In the genomic region with DNA sequence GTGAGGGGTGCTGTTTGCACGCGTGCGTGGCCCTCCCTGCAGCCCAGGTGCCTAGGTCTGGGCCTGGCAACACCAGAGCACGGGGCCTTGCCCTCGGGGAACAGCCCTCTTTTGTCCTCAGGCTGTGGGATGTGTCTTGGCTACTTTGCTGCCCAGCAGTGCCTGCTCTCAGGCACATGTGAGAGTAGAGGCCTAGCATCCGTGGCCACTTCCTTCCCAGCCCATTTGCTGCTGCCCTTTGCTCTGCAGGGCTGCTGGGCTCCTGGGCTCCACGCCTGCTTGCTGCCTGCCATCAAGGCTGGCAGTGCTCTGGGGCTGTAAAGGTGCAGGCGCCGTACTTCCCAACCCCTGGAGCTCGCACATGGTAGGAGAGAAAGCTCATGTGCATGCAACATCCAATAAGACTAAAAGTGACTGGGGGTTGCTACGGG, we compare ENCODE assay signal across 13 cellular contexts. TPM values are rescaled to one million over a fixed set of nuclear protein-coding genes. Genes with fewer than 3 reads are reported as not detected.
DNase-seq lines count a peak whose midpoint lies in the region; ATAC-seq and TF ChIP-seq lines count a peak whose summit lies in the region.
"Had no signal": no experiment of that assay in that cellular context is flagged by ENCODE, and none has a peak within 500 bp of the region (broad histone marks: within the 10 kb centered on the region; RNA-seq: fewer than 3 reads in every experiment).

No MANE protein-coding gene starts in this region.

- H3K4me3 ChIP-seq in CD8-positive, alpha-beta memory T cell (ENCODE audit: low read length), result no peak overlapping the region
- H3K4me3 ChIP-seq in right cardiac atrium (ENCODE audit: low read length) (no peak overlapping the region), sigmoid colon (no peak overlapping the region), OCI-LY7 (ENCODE audit: low read depth, low read length, poor library complexity, severe bottlenecking) (no peak overlapping the region)

- peak overlapping the region in 5 of 8 donors; percentile 52 to 85 (median 58) for H3K27ac Mint-ChIP-seq in CD8-positive, alpha-beta memory T cell
- H3K27ac Mint-ChIP-seq in WTC11, result peak overlapping the region; percentile 95
- H3K27ac Mint-ChIP-seq in activated CD4-positive, alpha-beta T cell treated with anti-CD3 and anti-CD28 coated beads, Interleukin-2, amount 10 ng/mL, durations not matched to agents 7 days and 5 days, result no peak overlapping the region
- H3K27ac Mint-ChIP-seq: activated naive CD8-positive, alpha-beta T cell treated with anti-CD3 and anti-CD28 coated beads, Interleukin-2, amount 50 U/mL, for 24 hours had no signal

- no peak for TF ChIP-seq POLR2A in sigmoid colon (IDR thresholded peaks at IDR 0.05)

- H3K36me3 Mint-ChIP-seq in CD8-positive, alpha-beta memory T cell, result peaks cover 0 to 52% (median 0%) of the 10 kb centered on the region in 3 donors
- peaks cover 23% of the 10 kb centered on the region for H3K36me3 Mint-ChIP-seq in WTC11
- peaks cover 17% of the 10 kb centered on the region for H3K36me3 Mint-ChIP-seq in activated CD4-positive, alpha-beta T cell treated with anti-CD3 and anti-CD28 coated beads, Interleukin-2, amount 10 ng/mL, durations not matched to agents 7 days and 5 days (ENCODE audit: low read depth)

- no peaks in the 10 kb centered on the region for H3K9me2 ChIP-seq in OCI-LY7 (ENCODE audit: insufficient read depth, low read length)

- no peak overlapping the region for H3K4me2 ChIP-seq in OCI-LY7 (ENCODE audit: low read length)

- CTCF ChIA-PET in CD8-positive, alpha-beta memory T cell (lab: Charles Lee), result no interaction called here
- CTCF ChIA-PET in WTC11 (lab: Charles Lee) (interaction anchor here (0.5 kb wide), 1 partner anchor 85 kb away, joined by 3 read pairs; no protein-coding TSS in a partner anchor), OCI-LY7 (lab: Charles Lee; ENCODE audit: unreplicated experiment) (no interaction called here)
- CTCF ChIA-PET in activated CD4-positive, alpha-beta T cell treated with anti-CD3 and anti-CD28 coated beads, Interleukin-2, amount 10 ng/mL, durations not matched to agents 7 days and 5 days (lab: Charles Lee), result no interaction called here

- intact Hi-C loops in right cardiac atrium (cut with DNase I) (no loop called here), sigmoid colon (cut with DNase I) (no loop called here), OCI-LY7 (cut with micrococcal nuclease; ENCODE audit: unreplicated experiment) (no loop called here)

- no peaks in the 10 kb centered on the region for H3K27me3 ChIP-seq in CD8-positive, alpha-beta memory T cell (ENCODE audit: insufficient read depth, low read length, poor library complexity, severe bottlenecking)
- H3K27me3 ChIP-seq in right cardiac atrium (ENCODE audit: control insufficient read depth, insufficient read depth) (no peaks in the 10 kb centered on the region), sigmoid colon (no peaks in the 10 kb centered on the region)

- peaks cover 53 to 63% (median 57%) of the 10 kb centered on the region in 3 donors for H3K4me1 Mint-ChIP-seq in CD8-positive, alpha-beta memory T cell
- H3K4me1 Mint-ChIP-seq in WTC11, result peaks cover 57% of the 10 kb centered on the region
- peaks cover 53% of the 10 kb centered on the region for H3K4me1 Mint-ChIP-seq in activated CD4-positive, alpha-beta T cell treated with anti-CD3 and anti-CD28 coated beads, Interleukin-2, amount 10 ng/mL, durations not matched to agents 7 days and 5 days

- no peak overlapping the region for H3K4me3 Mint-ChIP-seq in CD8-positive, alpha-beta memory T cell
- H3K4me3 Mint-ChIP-seq in WTC11, result no peak overlapping the region
- no peak overlapping the region for H3K4me3 Mint-ChIP-seq in activated CD4-positive, alpha-beta T cell treated with anti-CD3 and anti-CD28 coated beads, Interleukin-2, amount 10 ng/mL, durations not matched to agents 7 days and 5 days
- H3K4me3 Mint-ChIP-seq: activated naive CD8-positive, alpha-beta T cell treated with anti-CD3 and anti-CD28 coated beads, Interleukin-2, amount 50 U/mL, for 24 hours had no signal

- POLR2A ChIA-PET in CD8-positive, alpha-beta memory T cell (lab: Charles Lee), result no interaction called here
- POLR2A ChIA-PET in WTC11 (lab: Charles Lee), result no interaction called here
- POLR2A ChIA-PET in OCI-LY7 (lab: Charles Lee), result no interaction called here
- POLR2A ChIA-PET in activated CD4-positive, alpha-beta T cell treated with anti-CD3 and anti-CD28 coated beads, Interleukin-2, amount 10 ng/mL, durations not matched to agents 7 days and 5 days (lab: Charles Lee), result no interaction called here

- TF ChIP-seq CTCF in WTC11 (IDR thresholded peaks at IDR 0.05) (no peak), sigmoid colon (IDR thresholded peaks at IDR 0.05) (no peak), OCI-LY7 (conservative IDR thresholded peaks at IDR 0.05; ENCODE audit: low read length) (no peak)

- no peaks in the 10 kb centered on the region for H3K79me2 ChIP-seq in OCI-LY7 (ENCODE audit: insufficient read depth, low read depth, low read length)

- peaks cover 6% of the 10 kb centered on the region for H3K36me3 ChIP-seq in CD8-positive, alpha-beta memory T cell (ENCODE audit: insufficient read depth, low read length)
- H3K36me3 ChIP-seq in sigmoid colon (peaks cover 0 to 26% (median 20%) of the 10 kb centered on the region in 4 donors), OCI-LY7 (ENCODE audit: insufficient read depth, low read length) (peaks cover 12% of the 10 kb centered on the region; the same call in 1 of the 2 replicates)

- H3K27me3 Mint-ChIP-seq in CD8-positive, alpha-beta memory T cell, result peaks cover 0 to 2% of the 10 kb centered on the region in 2 donors
- no peaks in the 10 kb centered on the region for H3K27me3 Mint-ChIP-seq in WTC11 (ENCODE audit: low read depth)
- no peaks in the 10 kb centered on the region for H3K27me3 Mint-ChIP-seq in activated CD4-positive, alpha-beta T cell treated with anti-CD3 and anti-CD28 coated beads, Interleukin-2, amount 10 ng/mL, durations not matched to agents 7 days and 5 days
- H3K27me3 Mint-ChIP-seq: activated naive CD8-positive, alpha-beta T cell treated with anti-CD3 and anti-CD28 coated beads, Interleukin-2, amount 50 U/mL, for 24 hours had no signal

- no peak overlapping the region for H2AFZ ChIP-seq in OCI-LY7 (ENCODE audit: low read length)

- WGBS in right cardiac atrium, result 74% methylated on average over 11 of the region's 11 CpGs
- 65 to 85% methylated on average over 11 of the region's 11 CpGs for WGBS in sigmoid colon, 2 donors

- ATAC-seq in WTC11 (no peak), right cardiac atrium (no peak)
- ATAC-seq: activated naive CD8-positive, alpha-beta T cell treated with anti-CD3 and anti-CD28 coated beads, Interleukin-2, amount 50 U/mL, for 24 hours had no signal

- BruUV-seq in OCI-LY7 (replicated peaks; lab: Mats Ljungman, UMichigan), result no TSS peak

- TF ChIP-seq EP300 in sigmoid colon (IDR thresholded peaks at IDR 0.05), result no peak

- H4K20me1 ChIP-seq in OCI-LY7 (ENCODE audit: insufficient read depth, low read length), result no peaks in the 10 kb centered on the region

- no peaks in the 10 kb centered on the region for H3K9me3 ChIP-seq in CD8-positive, alpha-beta memory T cell (ENCODE audit: low read length)
- H3K9me3 ChIP-seq in right cardiac atrium (ENCODE audit: control insufficient read depth, low read length) (no peaks in the 10 kb centered on the region), sigmoid colon (no peaks in the 10 kb centered on the region), OCI-LY7 (ENCODE audit: low read length) (no peaks in the 10 kb centered on the region)

- DNase-seq in CD8-positive, alpha-beta memory T cell, result no peak
- DNase-seq in WTC11 (ENCODE audit: low spot score) (no peak), right cardiac atrium (peak in 1 of 3 donors; percentile 42), sigmoid colon (no peak), NCI-H187 treated with DMSO at 0.1 percent for 48 hours (lab: John Stamatoyannopoulos, UW) (no peak), OCI-LY7 (ENCODE audit: low spot score) (no peak)
- DNase-seq in stimulated activated CD4-positive, alpha-beta T cell treated with anti-CD3 and anti-CD28 coated beads, Interleukin-2, amount 100 ng/mL, for 48 hours, result no peak
- no peak for DNase-seq in activated CD4-positive, alpha-beta T cell treated with anti-CD3 and anti-CD28 coated beads, Interleukin-2, amount 10 ng/mL, durations not matched to agents 7 days and 5 days
- DNase-seq: activated naive CD8-positive, alpha-beta T cell treated with anti-CD3 and anti-CD28 coated beads, Interleukin-2, amount 50 U/mL, for 24 hours; AML-193; GDM1; NCI-H1417 treated with DMSO at 0.1 percent for 48 hours; stimulated activated CD4-positive, alpha-beta T cell treated with anti-CD3 and anti-CD28 coated beads, Interleukin-4, amount 100 ng/mL, for 24 hours had no signal

- no peaks in the 10 kb centered on the region for H3K9me3 Mint-ChIP-seq in CD8-positive, alpha-beta memory T cell
- no peaks in the 10 kb centered on the region for H3K9me3 Mint-ChIP-seq in WTC11
- no peaks in the 10 kb centered on the region for H3K9me3 Mint-ChIP-seq in activated CD4-positive, alpha-beta T cell treated with anti-CD3 and anti-CD28 coated beads, Interleukin-2, amount 10 ng/mL, durations not matched to agents 7 days and 5 days
- H3K9me3 Mint-ChIP-seq: activated naive CD8-positive, alpha-beta T cell treated with anti-CD3 and anti-CD28 coated beads, Interleukin-2, amount 50 U/mL, for 24 hours had no signal

- no peak overlapping the region for H3K27ac ChIP-seq in CD8-positive, alpha-beta memory T cell (ENCODE audit: low read depth, low read length)
- H3K27ac ChIP-seq in right cardiac atrium (ENCODE audit: low read length), result peak overlapping the region; percentile 1
- H3K27ac ChIP-seq in sigmoid colon, result peak overlapping the region; percentile 91 to 97 (median 96)
- H3K27ac ChIP-seq in OCI-LY7 (ENCODE audit: low read depth, low read length, poor library complexity, severe bottlenecking), result no peak overlapping the region

- H3K4me1 ChIP-seq in CD8-positive, alpha-beta memory T cell (ENCODE audit: insufficient read depth, low read length), result peaks cover 34% of the 10 kb centered on the region
- peaks cover 56% of the 10 kb centered on the region for H3K4me1 ChIP-seq in right cardiac atrium (ENCODE audit: control insufficient read depth, insufficient read depth, low read length)
- H3K4me1 ChIP-seq in sigmoid colon, result peaks cover 0 to 100% (median 99%) of the 10 kb centered on the region in 4 donors
- H3K4me1 ChIP-seq in OCI-LY7 (ENCODE audit: insufficient read depth, low read length, poor library complexity, severe bottlenecking), result peaks cover 6% of the 10 kb centered on the region

RNA-seq across cellular contexts. Expression of gene CAPN12, which starts 46.6 kb away (rescaled TPM):
- 1 to 10 TPM; 5.2 to 5.3 TPM for total RNA-seq in CD8-positive, alpha-beta memory T cell
- 19.5 TPM for polyA plus RNA-seq in CD8-positive, alpha-beta memory T cell
- 9.6 to 9.9 TPM (median 9.8 TPM) in 3 replicates for total RNA-seq in WTC11 (2021)
- total RNA-seq in right cardiac atrium, result under 1 TPM; 0.22 to 0.85 (median 0.54) TPM
- polyA plus RNA-seq in right cardiac atrium, result 0.91 TPM
- 1 to 10 TPM in 1 of 4 donors, under 1 TPM in 2, not detected in 1; 0.33 to 3.0 (median 0.54) TPM for total RNA-seq in sigmoid colon
- 10 to 100 TPM in 1 of 3 donors, 1 to 10 TPM in 2; 5.3 to 14.3 (median 6.0) TPM for polyA plus RNA-seq in sigmoid colon
- 1.2 and 2.9 TPM in 2 replicates for total RNA-seq in OCI-LY7 (2014; rRNA removed; shearing (Covaris generic))
- total RNA-seq in OCI-LY7 (2022), result 2.6 and 3.7 TPM in 2 replicates
- 1 to 10 TPM; 3.5 to 3.7 TPM for total RNA-seq in activated CD4-positive, alpha-beta T cell treated with anti-CD3 and anti-CD28 coated beads, Interleukin-2, amount 10 ng/mL, durations not matched to agents 7 days and 5 days

RNA-seq across cellular contexts. Expression of gene ACTN4, which starts 50.2 kb away (rescaled TPM):
- 100 to 1,000 TPM; 295 to 314 TPM for total RNA-seq in CD8-positive, alpha-beta memory T cell
- polyA plus RNA-seq in CD8-positive, alpha-beta memory T cell, result 31.9 TPM
- total RNA-seq in WTC11 (2021), result 484 to 511 TPM (median 506 TPM) in 3 replicates
- 100 to 1,000 TPM; 116 to 226 (median 122) TPM for total RNA-seq in right cardiac atrium
- polyA plus RNA-seq in right cardiac atrium, result 87.4 TPM
- total RNA-seq in sigmoid colon, result 100 to 1,000 TPM; 131 to 328 (median 197) TPM
- polyA plus RNA-seq in sigmoid colon, result 100 to 1,000 TPM; 122 to 456 (median 176) TPM
- 86.8 and 96.9 TPM in 2 replicates for total RNA-seq in OCI-LY7 (2014; rRNA removed; shearing (Covaris generic))
- 147 and 178 TPM in 2 replicates for total RNA-seq in OCI-LY7 (2022)
- total RNA-seq in activated CD4-positive, alpha-beta T cell treated with anti-CD3 and anti-CD28 coated beads, Interleukin-2, amount 10 ng/mL, durations not matched to agents 7 days and 5 days, result 100 to 1,000 TPM; 337 to 354 TPM

Comparison
In these comparisons a context has a peak if more than half of its experiments do, and no peak if none do; other contexts are left out.
1. H3K27ac ChIP-seq: peak in right cardiac atrium (single experiment) and sigmoid colon (4 of 4); none in CD8-positive, alpha-beta memory T cell (single experiment) and OCI-LY7 (single experiment).